ENCODE assay signal across 35 cellular contexts in the genomic region with DNA sequence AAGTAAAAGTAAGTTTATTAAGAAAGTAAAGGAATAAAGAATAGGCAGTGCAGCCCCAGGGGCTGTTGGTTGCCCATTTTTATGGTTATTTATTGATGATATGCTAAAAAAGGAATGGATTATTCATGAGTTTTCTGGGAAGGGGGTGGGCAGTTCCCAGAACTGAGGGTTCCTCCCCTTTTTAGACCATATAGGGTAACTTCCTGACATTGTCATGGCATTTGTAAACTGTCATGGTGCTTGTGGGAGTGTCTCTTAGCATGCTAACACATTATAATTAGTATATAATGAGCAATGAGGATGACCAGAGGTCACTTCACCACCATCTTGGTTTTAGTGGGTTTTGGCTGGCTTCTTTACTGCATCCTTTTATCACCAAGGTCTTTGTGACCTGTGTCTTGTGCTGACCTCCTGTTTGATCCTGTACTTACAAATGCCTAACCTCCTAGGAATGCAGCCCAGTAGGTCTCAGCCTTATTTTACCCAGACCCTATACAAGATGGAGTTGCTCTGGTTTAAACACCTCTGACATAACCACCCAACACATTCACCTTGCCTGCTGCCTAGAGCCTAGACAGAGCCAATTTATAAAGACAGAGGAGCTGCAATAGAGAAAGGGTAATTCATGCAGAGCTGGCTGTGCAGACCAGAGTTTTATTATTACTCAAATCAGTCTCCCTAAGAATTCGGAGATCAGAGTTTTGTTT. TPM values are rescaled to one million over a fixed set of nuclear protein-coding genes. Genes with fewer than 3 reads are reported as not detected.
A peak's percentile ranks its signal among the peaks of the same experiment; 100 is the strongest.
DNase-seq lines count a peak whose midpoint lies in the region; ATAC-seq, FAIRE-seq and TF ChIP-seq lines count a peak whose summit lies in the region.
"Had no signal": no experiment of that assay in that cellular context is flagged by ENCODE, and none has a peak within 500 bp of the region (broad histone marks: within the 10 kb centered on the region; RNA-seq: fewer than 3 reads in every experiment).

No MANE protein-coding gene starts in this region.

- H3K4me2 ChIP-seq in GM23338: no peak overlapping the region

- H3K4me3 Mint-ChIP-seq in GM23338: no peak overlapping the region
- H3K4me3 Mint-ChIP-seq: activated CD4-positive, alpha-beta T cell treated with anti-CD3 and anti-CD28 coated beads for 36 hours; activated naive CD4-positive, alpha-beta T cell treated with anti-CD3 and anti-CD28 coated beads, Interleukin-2, amount 50 U/mL, for 24 hours; mesothelial cell of epicardium; naive B cell; stimulated activated naive CD8-positive, alpha-beta T cell treated with anti-CD3 and anti-CD28 coated beads, Interleukin-15, amount 100 ng/mL, for 72 hours; T-helper 2 cell treated with Interferon-gamma antibody and Interleukin-4, amounts not matched to agents 5 μg/mL and 100 μg/mL, for 36 hours had no signal

- H3K9me3 Mint-ChIP-seq in GM23338: peaks cover 23% of the 10 kb centered on the region
- H3K9me3 Mint-ChIP-seq: activated naive CD4-positive, alpha-beta T cell treated with anti-CD3 and anti-CD28 coated beads, Interleukin-2, amount 50 U/mL, for 24 hours; stimulated activated naive CD8-positive, alpha-beta T cell treated with anti-CD3 and anti-CD28 coated beads, Interleukin-15, amount 100 ng/mL, for 72 hours had no signal

- H3K4me3 ChIP-seq in GM23338 (no peak overlapping the region), SJSA1 (no peak overlapping the region), fibroblast of the aortic adventitia (ENCODE audit: low read depth, low read length) (no peak overlapping the region)
- H3K4me3 ChIP-seq: cardiac muscle cell, colonic mucosa, right lobe of liver, thoracic aorta had no signal

- no peak for ATAC-seq in GM23338
- ATAC-seq in GM21529 (IDR thresholded peaks at IDR 0.05; ENCODE audit: unreplicated experiment): no peak
- no peak for ATAC-seq in HG03280 (IDR thresholded peaks at IDR 0.05; ENCODE audit: unreplicated experiment)
- ATAC-seq: activated CD4-positive, alpha-beta T cell treated with anti-CD3 and anti-CD28 coated beads for 36 hours; left ventricle myocardium superior; right lobe of liver; stimulated activated naive CD8-positive, alpha-beta T cell treated with anti-CD3 and anti-CD28 coated beads, Interleukin-15, amount 100 ng/mL, for 72 hours had no signal

- no peaks in the 10 kb centered on the region for H3K27me3 ChIP-seq in GM23338 (ENCODE audit: insufficient read depth)
- H3K27me3 ChIP-seq in SJSA1 (replicated peaks): no peaks in the 10 kb centered on the region
- H3K27me3 ChIP-seq: cardiac muscle cell, colonic mucosa, right lobe of liver had no signal

- H3K27ac ChIP-seq in GM23338 (ENCODE audit: low read depth) (no peak overlapping the region), SJSA1 (peak overlapping the region; percentile 52)
- H3K27ac ChIP-seq: cardiac muscle cell, colonic mucosa, right lobe of liver had no signal

- no peak for DNase-seq in GM23338 (ENCODE audit: low spot score)
- no peak for DNase-seq in SJSA1 (ENCODE audit: low read depth in 1 of 2, low spot score in 2 of 2)
- DNase-seq in fibroblast of the aortic adventitia (ENCODE audit: low read depth): peak; percentile 31
- DNase-seq in urothelium cell line (ENCODE audit: low spot score): no peak
- DNase-seq in NCI-H2227 (lab: John Stamatoyannopoulos, UW; ENCODE audit: unreplicated experiment): no peak
- DNase-seq: activated CD4-positive, alpha-beta T cell treated with anti-CD3 and anti-CD28 coated beads for 36 hours; activated CD8-positive, alpha-beta memory T cell treated with anti-CD3 and anti-CD28 coated beads for 24 hours; activated T-cell treated with anti-CD3 and anti-CD28 coated beads for 4 hours; amygdala; C1 segment of cervical spinal cord; colonic mucosa; DMS79 treated with DMSO at 0.1 percent for 48 hours; effector memory CD4-positive, alpha-beta T cell; head of caudate nucleus; KG1; kidney; left ventricle myocardium superior; naive B cell; NCI-H1417; NCI-H2029; NCI-H69; right lobe of liver; SHP77 treated with DMSO at 0.1 percent for 48 hours; stimulated activated CD4-positive, alpha-beta T cell treated with anti-CD3 and anti-CD28 coated beads, Interleukin-12 subunit alpha, Interleukin-12 subunit beta, amount 100 ng/mL, for 4 hours; stimulated activated CD4-positive, alpha-beta T cell treated with anti-CD3 and anti-CD28 coated beads, Interleukin-2, amount 100 ng/mL, for 48 hours; stimulated activated naive CD8-positive, alpha-beta T cell treated with anti-CD3 and anti-CD28 coated beads, Interleukin-15, amount 100 ng/mL, for 72 hours had no signal

- peaks cover 8% of the 10 kb centered on the region; the same call in 2 of the 3 replicates for H3K36me3 Mint-ChIP-seq in GM23338 (ENCODE audit: low read depth)

- H3K9me2 ChIP-seq in GM23338 (ENCODE audit: insufficient read depth): no peaks in the 10 kb centered on the region

- no peaks in the 10 kb centered on the region for H4K20me1 ChIP-seq in GM23338 (replicated peaks; ENCODE audit: insufficient read depth)

- H3K9me3 ChIP-seq in SJSA1 (replicated peaks): peaks cover 6% of the 10 kb centered on the region; the same call in 1 of the 2 replicates
- H3K9me3 ChIP-seq: colonic mucosa, right lobe of liver, thoracic aorta had no signal

- 0 out of 2 replicates have a peak, but pooled peaks cover 3% of the 10 kb centered on the region for H3K4me1 ChIP-seq in GM23338 (ENCODE audit: insufficient read depth)
- peaks cover 37% of the 10 kb centered on the region for H3K4me1 ChIP-seq in SJSA1 (replicated peaks)
- H3K4me1 ChIP-seq: colonic mucosa, right lobe of liver had no signal

- H2AFZ ChIP-seq in GM23338: 0 out of 2 replicates have a peak overlapping the region, but pooled peaks have one; percentile 52

- no peaks in the 10 kb centered on the region for H3K79me2 ChIP-seq in GM23338 (replicated peaks; ENCODE audit: insufficient read depth)

- H3K36me3 ChIP-seq in GM23338 (ENCODE audit: insufficient read depth) (peaks cover 6% of the 10 kb centered on the region; the same call in 1 of the 2 replicates), SJSA1 (no peaks in the 10 kb centered on the region)
- H3K36me3 ChIP-seq: cardiac muscle cell, colonic mucosa, right lobe of liver, thoracic aorta had no signal

- no peak overlapping the region for H3K27ac Mint-ChIP-seq in GM23338
- H3K27ac Mint-ChIP-seq: activated CD4-positive, alpha-beta T cell treated with anti-CD3 and anti-CD28 coated beads for 36 hours; activated naive CD4-positive, alpha-beta T cell treated with anti-CD3 and anti-CD28 coated beads, Interleukin-2, amount 50 U/mL, for 24 hours; activated T-helper 2 cell treated with anti-CD3 and anti-CD28 coated beads, Interferon-gamma antibody, Interleukin-2, Interleukin-4, amounts not matched to agents 10 μg/mL and 5 μg/mL and 100 μg/mL, durations not matched to agents 14 hours and 24 hours and 36 hours; mesothelial cell of epicardium; progenitor cell of endocrine pancreas; stimulated activated naive CD8-positive, alpha-beta T cell treated with anti-CD3 and anti-CD28 coated beads, Interleukin-15, amount 100 ng/mL, for 72 hours; T-helper 2 cell treated with Interferon-gamma antibody and Interleukin-4, amounts not matched to agents 5 μg/mL and 100 μg/mL, for 36 hours had no signal

- no peak for TF ChIP-seq CTCF in GM23338 (conservative IDR thresholded peaks at IDR 0.05; ENCODE audit: low read depth in 2 of 2)
- no peak for TF ChIP-seq CTCF in fibroblast of the aortic adventitia (IDR thresholded peaks at IDR 0.05; ENCODE audit: insufficient read depth, low read length)

- H3F3A ChIP-seq in GM23338 (replicated peaks; ENCODE audit: low read depth): no peaks in the 10 kb centered on the region

- H3K4me1 Mint-ChIP-seq in GM23338: no peaks in the 10 kb centered on the region; the same call in 2 of the 3 replicates
- H3K4me1 Mint-ChIP-seq: activated CD4-positive, alpha-beta T cell treated with anti-CD3 and anti-CD28 coated beads for 36 hours; activated naive CD4-positive, alpha-beta T cell treated with anti-CD3 and anti-CD28 coated beads, Interleukin-2, amount 50 U/mL, for 24 hours; naive B cell; stimulated activated naive CD8-positive, alpha-beta T cell treated with anti-CD3 and anti-CD28 coated beads, Interleukin-15, amount 100 ng/mL, for 72 hours had no signal

- FAIRE-seq in urothelium cell line (lab: Jason Lieb, UNC): peak; percentile 44
- FAIRE-seq: kidney had no signal

- H3K27me3 Mint-ChIP-seq in GM23338 (ENCODE audit: insufficient read depth, low read depth, poor library complexity): peaks cover 2% of the 10 kb centered on the region

TF ChIP-seq in GM23338, 12 proteins besides CTCF, POLR2A, EP300 and RAD21 (continues in another document):
- TF ChIP-seq, protein P1, sequence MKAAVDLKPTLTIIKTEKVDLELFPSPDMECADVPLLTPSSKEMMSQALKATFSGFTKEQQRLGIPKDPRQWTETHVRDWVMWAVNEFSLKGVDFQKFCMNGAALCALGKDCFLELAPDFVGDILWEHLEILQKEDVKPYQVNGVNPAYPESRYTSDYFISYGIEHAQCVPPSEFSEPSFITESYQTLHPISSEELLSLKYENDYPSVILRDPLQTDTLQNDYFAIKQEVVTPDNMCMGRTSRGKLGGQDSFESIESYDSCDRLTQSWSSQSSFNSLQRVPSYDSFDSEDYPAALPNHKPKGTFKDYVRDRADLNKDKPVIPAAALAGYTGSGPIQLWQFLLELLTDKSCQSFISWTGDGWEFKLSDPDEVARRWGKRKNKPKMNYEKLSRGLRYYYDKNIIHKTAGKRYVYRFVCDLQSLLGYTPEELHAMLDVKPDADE (IDR thresholded peaks at IDR 0.05): no peak
- TF ChIP-seq ZNF114 (CRISPR knock-in tag; IDR thresholded peaks at IDR 0.05) (no peak), STAT1 (IDR thresholded peaks at IDR 0.05; ENCODE audit: unreplicated experiment) (no peak), CREB1 (CRISPR knock-in tag; IDR thresholded peaks at IDR 0.05; ENCODE audit: low read depth) (no peak)

RNA-seq across cellular contexts. Expression of a gene that starts 10.9 kb away (rescaled TPM):
- 10.1 and 13.8 TPM in 2 replicates for total RNA-seq in GM23338 (2014; rRNA removed; shearing (Covaris generic))
- polyA plus RNA-seq in GM23338 (2016; fragmentation: Nextera tagmentation; extraction: Ambion mirVana): 2.5 and 4.0 TPM in 2 replicates
- 7.4 and 11.5 TPM in 2 replicates for total RNA-seq in SJSA1 (2014; rRNA removed; shearing (Covaris generic))
- total RNA-seq in fibroblast of the aortic adventitia (ENCODE audit: low replicate concordance): 51.1 and 79.7 TPM in 2 replicates
